In genomic region chr17:61821655-61822054, GRCh38 we compare ENCODE assay signal across 28 cellular contexts.
"Had no signal": no experiment of that assay in that cellular context is flagged by ENCODE, and none has a peak within 500 bp of the region (broad histone marks: within the 10 kb centered on the region; RNA-seq: fewer than 3 reads in every experiment).

No MANE protein-coding gene starts in this region.

- H3K9me3 Mint-ChIP-seq: stimulated activated effector memory CD8-positive, alpha-beta T cell treated with anti-CD3 and anti-CD28 coated beads, Interleukin-12 subunit alpha, Interleukin-12 subunit beta, amount 100 ng/mL, for 72 hours; stimulated activated naive CD8-positive, alpha-beta T cell treated with anti-CD3 and anti-CD28 coated beads, Interleukin-15, amount 100 ng/mL, for 72 hours; stimulated activated naive CD8-positive, alpha-beta T cell treated with anti-CD3 and anti-CD28 coated beads, Interleukin-15, Interleukin-2, amounts not matched to agents 100 ng/mL and 50 ng/mL, for 24 hours; type B pancreatic cell had no signal

- DNase-seq: stimulated activated CD4-positive, alpha-beta T cell treated with anti-CD3 and anti-CD28 coated beads, Interleukin-1b, Interleukin-23, amount 100 ng/mL, for 48 hours; stimulated activated CD4-positive, alpha-beta T cell treated with anti-CD3 and anti-CD28 coated beads, Interleukin-2, amount 100 ng/mL, for 24 hours; stimulated activated CD4-positive, alpha-beta T cell treated with anti-CD3 and anti-CD28 coated beads, Interleukin-2, amount 100 ng/mL, for 48 hours; stimulated activated CD4-positive, alpha-beta T cell treated with anti-CD3 and anti-CD28 coated beads, Interleukin-4, amount 100 ng/mL, for 1 hour; stimulated activated CD4-positive, alpha-beta T cell treated with anti-CD3 and anti-CD28 coated beads, Interleukin-4, amount 100 ng/mL, for 24 hours; stimulated activated CD4-positive, alpha-beta T cell treated with anti-CD3 and anti-CD28 coated beads, Interleukin-4, amount 100 ng/mL, for 4 hours; stimulated activated CD8-positive, alpha-beta memory T cell treated with anti-CD3 and anti-CD28 coated beads, Interleukin-4, amount 100 ng/mL, for 48 hours; stimulated activated naive CD4-positive, alpha-beta T cell; stimulated activated naive CD4-positive, alpha-beta T cell treated with Interleukin-2 at 50 U/mL for 16 hours; stimulated activated naive CD8-positive, alpha-beta T cell treated with anti-CD3 and anti-CD28 coated beads, Interleukin-15, amount 100 ng/mL, for 72 hours; stimulated activated naive CD8-positive, alpha-beta T cell treated with anti-CD3 and anti-CD28 coated beads, Interleukin-15, Interleukin-2, amounts not matched to agents 100 U/mL and 50 U/mL, for 24 hours; stomach; substantia nigra; thyroid gland; tibial artery; transverse colon; upper lobe of left lung; upper lobe of right lung; uterus had no signal

- H3K4me3 ChIP-seq: stomach, suprapubic skin, testis, thoracic aorta, thyroid gland, tibial artery, tibial nerve, transverse colon, upper lobe of left lung, upper lobe of right lung, uterus, vagina had no signal

- H3K4me3 Mint-ChIP-seq: stimulated activated effector memory CD8-positive, alpha-beta T cell treated with anti-CD3 and anti-CD28 coated beads, Interleukin-12 subunit alpha, Interleukin-12 subunit beta, amount 100 ng/mL, for 72 hours; stimulated activated memory B cell treated with anti-CD40 and anti-IgM and Interleukin-4, amounts not matched to agents 10 μg/mL and 1 μg/mL and 100 μg/mL, for 72 hours; stimulated activated naive CD8-positive, alpha-beta T cell treated with anti-CD3 and anti-CD28 coated beads, Interleukin-15, amount 100 ng/mL, for 72 hours; stimulated activated naive CD8-positive, alpha-beta T cell treated with anti-CD3 and anti-CD28 coated beads, Interleukin-15, Interleukin-2, amounts not matched to agents 100 ng/mL and 50 ng/mL, for 24 hours; type B pancreatic cell had no signal

- H3K27me3 Mint-ChIP-seq: stimulated activated memory B cell treated with anti-CD40 and anti-IgM and Interleukin-4, amounts not matched to agents 10 μg/mL and 1 μg/mL and 100 μg/mL, for 72 hours; stimulated activated naive CD8-positive, alpha-beta T cell treated with anti-CD3 and anti-CD28 coated beads, Interleukin-15, amount 100 ng/mL, for 72 hours; stimulated activated naive CD8-positive, alpha-beta T cell treated with anti-CD3 and anti-CD28 coated beads, Interleukin-15, Interleukin-2, amounts not matched to agents 100 ng/mL and 50 ng/mL, for 24 hours; type B pancreatic cell had no signal

- H3K36me3 ChIP-seq: suprapubic skin, thoracic aorta, thyroid gland, tibial artery, tibial nerve, transverse colon, upper lobe of left lung, upper lobe of right lung, uterus, vagina had no signal

- H3K4me1 Mint-ChIP-seq: stimulated activated naive CD8-positive, alpha-beta T cell treated with anti-CD3 and anti-CD28 coated beads, Interleukin-15, amount 100 ng/mL, for 72 hours had no signal

- H3K27me3 ChIP-seq: stomach, suprapubic skin, testis, thyroid gland, tibial artery, tibial nerve, transverse colon, upper lobe of left lung, upper lobe of right lung, uterus, vagina had no signal

- H3K27ac Mint-ChIP-seq: stimulated activated effector memory CD8-positive, alpha-beta T cell treated with anti-CD3 and anti-CD28 coated beads, Interleukin-12 subunit alpha, Interleukin-12 subunit beta, amount 100 ng/mL, for 72 hours; stimulated activated memory B cell treated with anti-CD40 and anti-IgM and Interleukin-4, amounts not matched to agents 10 μg/mL and 1 μg/mL and 100 μg/mL, for 72 hours; stimulated activated naive CD8-positive, alpha-beta T cell treated with anti-CD3 and anti-CD28 coated beads, Interleukin-15, amount 100 ng/mL, for 72 hours; stimulated activated naive CD8-positive, alpha-beta T cell treated with anti-CD3 and anti-CD28 coated beads, Interleukin-15, Interleukin-2, amounts not matched to agents 100 ng/mL and 50 ng/mL, for 24 hours; type B pancreatic cell had no signal

- H3K9me3 ChIP-seq: suprapubic skin, testis, thoracic aorta, thyroid gland, transverse colon, upper lobe of left lung, upper lobe of right lung, uterus, vagina had no signal

- H3K27ac ChIP-seq: stomach, suprapubic skin, testis, thoracic aorta, thyroid gland, tibial artery, tibial nerve, transverse colon, upper lobe of left lung, upper lobe of right lung, uterus, vagina had no signal

- H3K36me3 Mint-ChIP-seq: stimulated activated effector memory CD8-positive, alpha-beta T cell treated with anti-CD3 and anti-CD28 coated beads, Interleukin-12 subunit alpha, Interleukin-12 subunit beta, amount 100 ng/mL, for 72 hours had no signal

- H3K4me1 ChIP-seq: stomach, suprapubic skin, testis, thyroid gland, tibial artery, tibial nerve, transverse colon, upper lobe of left lung, upper lobe of right lung, uterus, vagina had no signal

- ATAC-seq: stimulated activated effector memory CD8-positive, alpha-beta T cell treated with anti-CD3 and anti-CD28 coated beads, Interleukin-12 subunit alpha, Interleukin-12 subunit beta, amount 100 ng/mL, for 72 hours; stimulated activated memory B cell treated with anti-CD40 and anti-IgM and Interleukin-4, amounts not matched to agents 10 μg/mL and 1 μg/mL and 100 μg/mL, for 72 hours; stimulated activated naive CD8-positive, alpha-beta T cell treated with anti-CD3 and anti-CD28 coated beads, Interleukin-15, amount 100 ng/mL, for 72 hours; stimulated activated naive CD8-positive, alpha-beta T cell treated with anti-CD3 and anti-CD28 coated beads, Interleukin-15, Interleukin-2, amounts not matched to agents 100 U/mL and 50 U/mL, for 24 hours; upper lobe of right lung had no signal
